9 cellular contexts compared by ENCODE assay signal in the genomic region with DNA sequence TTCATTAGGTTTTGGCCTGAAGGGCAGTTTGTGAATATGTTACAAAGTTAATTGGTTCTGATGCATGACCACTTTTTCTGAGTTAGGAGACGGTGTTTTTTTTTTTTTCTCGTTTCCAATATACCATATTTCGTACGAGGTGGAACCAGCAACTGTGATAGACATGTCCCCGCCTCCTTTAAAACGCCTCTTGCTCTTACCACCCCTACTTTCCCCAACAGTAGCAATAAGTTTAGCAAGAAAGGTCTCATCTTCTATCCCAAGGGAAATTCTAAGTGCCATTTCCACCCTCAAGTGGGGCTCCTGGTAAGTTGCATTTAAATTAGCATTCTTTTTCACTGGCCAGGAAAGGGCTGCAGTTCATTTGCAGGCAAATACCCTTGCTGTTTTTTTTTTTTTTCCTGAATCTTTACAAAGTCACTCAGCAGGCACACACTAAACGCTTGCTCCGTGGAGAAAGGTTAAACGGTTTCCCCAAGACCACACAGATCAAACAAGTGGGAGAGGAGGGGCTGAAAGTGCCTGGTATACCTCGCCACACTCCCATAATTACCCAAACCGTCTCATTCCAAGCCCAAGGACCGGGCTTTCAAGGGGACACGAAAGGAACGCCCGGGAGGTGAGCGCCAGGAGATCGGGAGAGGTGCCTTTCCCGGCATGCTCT. TPM values are rescaled to one million over a fixed set of nuclear protein-coding genes. Genes with fewer than 3 reads are reported as not detected.
DNase-seq lines count a peak whose midpoint lies in the region; ATAC-seq, FAIRE-seq and TF ChIP-seq lines count a peak whose summit lies in the region.
"Had no signal": no experiment of that assay in that cellular context is flagged by ENCODE, and none has a peak within 500 bp of the region (broad histone marks: within the 10 kb centered on the region; RNA-seq: fewer than 3 reads in every experiment).

No MANE protein-coding gene starts in this region.

- CTCF ChIA-PET in Calu3 (lab: Charles Lee) = interaction anchor here (1.3 kb wide), 1 partner anchor 17 kb away, joined by 3 read pairs; no protein-coding TSS in a partner anchor

- H3K4me1 ChIP-seq in aorta (ENCODE audit: control insufficient read depth in 1 of 2, insufficient read depth in 2 of 2, low read length in 2 of 2) = no peaks in the 10 kb centered on the region

- no peaks in the 10 kb centered on the region for H3K9me3 Mint-ChIP-seq in Calu3 (ENCODE audit: low read depth, unreplicated experiment)

- H3K27me3 Mint-ChIP-seq in Calu3 (ENCODE audit: unreplicated experiment) = no peaks in the 10 kb centered on the region

- no peak for FAIRE-seq in bronchial epithelial cell (lab: Jason Lieb, UNC)
- FAIRE-seq: islet of Langerhans had no signal

- H3K27me3 ChIP-seq in bronchial epithelial cell (ENCODE audit: control insufficient read depth, insufficient read depth, low read length) (no peaks in the 10 kb centered on the region), aorta (ENCODE audit: control insufficient read depth in 1 of 2, insufficient read depth in 2 of 2, low read length in 1 of 2) (no peaks in the 10 kb centered on the region)

- peaks cover 16% of the 10 kb centered on the region for H3K36me3 Mint-ChIP-seq in Calu3 (ENCODE audit: insufficient read depth, unreplicated experiment)

- 16% methylated on average over 18 of the region's 18 CpGs for WGBS in aorta, 2 donors

- H3K36me3 ChIP-seq in bronchial epithelial cell (ENCODE audit: control insufficient read depth, insufficient read depth, low read length) (no peaks in the 10 kb centered on the region), aorta (ENCODE audit: control insufficient read depth in 1 of 2, insufficient read depth in 2 of 2, low read length in 1 of 2) (no peaks in the 10 kb centered on the region)

- peak overlapping the region; percentile 81 for H3K4me3 Mint-ChIP-seq in Calu3 (ENCODE audit: low read depth, unreplicated experiment)

- peaks cover 2% of the 10 kb centered on the region for H3K9me3 ChIP-seq in aorta (ENCODE audit: control insufficient read depth, low read length)

- peak overlapping the region; percentile 77 for H3K27ac Mint-ChIP-seq in Calu3 (ENCODE audit: unreplicated experiment)

- no TSS peak for BruUV-seq in Calu3 (replicated peaks; lab: Mats Ljungman, UMichigan)

- no peaks in the 10 kb centered on the region for H3K4me1 Mint-ChIP-seq in Calu3 (ENCODE audit: low read depth, unreplicated experiment)

- H3K27ac ChIP-seq in aorta (ENCODE audit: low read depth in 1 of 2, low read length in 2 of 2) = peak overlapping the region in 1 of 2 donors; percentile 15

- DNase-seq in Calu3 (no peak), LNCaP clone FGC (ENCODE audit: low read depth) (no peak), bronchial epithelial cell (ENCODE audit: low read depth) (no peak), mesenteric fat pad (ENCODE audit: low spot score) (peak; percentile 81), aorta (no peak), COLO668 (lab: John Stamatoyannopoulos, UW; ENCODE audit: unreplicated experiment) (no peak), NCI-H2107 treated with DMSO at 0.1 percent for 48 hours (lab: John Stamatoyannopoulos, UW; ENCODE audit: unreplicated experiment) (no peak), NCI-H774 (lab: John Stamatoyannopoulos, UW) (no peak)

- no peak for ATAC-seq in aorta (ENCODE audit: low FRiP score)

- intact Hi-C loops in Calu3 (cut with micrococcal nuclease; ENCODE audit: unreplicated experiment) (no loop called here), aorta (cut with DNase I) (loop anchor here (1.0 to 5.0 kb wide), 2 partner anchors 40 to 42 kb away; a partner anchor contains a TSS)

- H3K4me3 ChIP-seq in LNCaP clone FGC (ENCODE audit: low read depth, low read length) (peak overlapping the region; percentile 58), bronchial epithelial cell (ENCODE audit: low read depth, low read length) (peak overlapping the region; percentile 49), aorta (ENCODE audit: low read length in 2 of 2) (peak overlapping the region; percentile 9 to 21)

- TF ChIP-seq CTCF in Calu3 (IDR thresholded peaks at IDR 0.05; ENCODE audit: unreplicated experiment) = no peak
- TF ChIP-seq CTCF in LNCaP clone FGC (IDR thresholded peaks at IDR 0.05; ENCODE audit: control insufficient read depth, extremely low read depth, insufficient read depth) = no peak
- no peak for TF ChIP-seq CTCF in bronchial epithelial cell (IDR thresholded peaks at IDR 0.05; ENCODE audit: insufficient read depth, low read length, severe bottlenecking)

RNA-seq across cellular contexts. Expression of a gene that starts 39.5 kb away (rescaled TPM):
- total RNA-seq in Calu3 (2022) (26.4 and 29.4 TPM in 2 replicates), bronchial epithelial cell (21.1 and 24.0 TPM in 2 replicates), mesenteric fat pad (32.9 TPM), aorta (10 to 100 TPM; 44.1 to 46.6 TPM)
- 1 to 10 TPM; 1.9 to 6.0 TPM for polyA plus RNA-seq in aorta
